Comparison of ENCODE assay signal across 9 cellular contexts in genomic region chr2:219500135-219500534, GRCh38. TPM values are rescaled to one million over a fixed set of nuclear protein-coding genes. Genes with fewer than 3 reads are reported as not detected.
DNase-seq lines count a peak whose midpoint lies in the region; ATAC-seq and TF ChIP-seq lines count a peak whose summit lies in the region.
"Had no signal": no experiment of that assay in that cellular context is flagged by ENCODE, and none has a peak within 500 bp of the region (broad histone marks: within the 10 kb centered on the region; RNA-seq: fewer than 3 reads in every experiment).

No MANE protein-coding gene starts in this region.

- no peak overlapping the region for H3K4ac ChIP-seq in mesenchymal stem cell (ENCODE audit: low read depth in 1 of 2, low read length in 2 of 2)

- no peak for DNase-seq in Caco-2
- no peak for DNase-seq in HCT116 (ENCODE audit: low read depth, low spot score)
- DNase-seq in mesenchymal stem cell: peak; percentile 30
- no peak for DNase-seq in DMS114 treated with DMSO at 0.1 percent for 48 hours (lab: John Stamatoyannopoulos, UW; ENCODE audit: unreplicated experiment)
- DNase-seq in islet precursor cell: no peak
- no peak for DNase-seq in GM10248 (ENCODE audit: extremely low spot score)
- no peak for DNase-seq in GM19238 (ENCODE audit: insufficient read length, low spot score)
- DNase-seq: effector CD8-positive, alpha-beta T cell had no signal

- H4K20me1 ChIP-seq in HCT116 (ENCODE audit: insufficient read depth): no peaks in the 10 kb centered on the region

- H2BK12ac ChIP-seq in mesenchymal stem cell (ENCODE audit: low read length in 2 of 2): no peak overlapping the region

- H3K36me3 ChIP-seq in Caco-2 (ENCODE audit: control insufficient read depth, insufficient read depth, low read length) (no peaks in the 10 kb centered on the region; the same call in 1 of the 2 replicates), HCT116 (ENCODE audit: control insufficient read depth in 1 of 2, insufficient read depth in 2 of 2, low read length in 2 of 2) (peaks cover 6% of the 10 kb centered on the region in 2 experiments; a peak in 1 of 4 replicates), mesenchymal stem cell (ENCODE audit: control insufficient read depth in 1 of 2, insufficient read depth in 2 of 2, low read depth in 1 of 2, low read length in 2 of 2) (peaks cover 35 to 36% of the 10 kb centered on the region in 2 experiments)

- peak overlapping the region in 1 of 2 experiments; percentile 34 for H3K18ac ChIP-seq in mesenchymal stem cell (ENCODE audit: low read depth in 1 of 2, low read length in 2 of 2)

- H3K27me3 Mint-ChIP-seq in Caco-2 (ENCODE audit: insufficient read depth, unreplicated experiment): no peaks in the 10 kb centered on the region
- H3K27me3 Mint-ChIP-seq in activated T-helper 17 cell treated with anti-CD3 and anti-CD28 coated beads, Interleukin-2, amount 50 U/mL, for 72 hours: peaks cover 12% of the 10 kb centered on the region

- H3K9me3 ChIP-seq in Caco-2: no peaks in the 10 kb centered on the region
- no peaks in the 10 kb centered on the region for H3K9me3 ChIP-seq in HCT116 (ENCODE audit: control insufficient read depth in 1 of 2, insufficient read depth in 1 of 2, low read depth in 1 of 2, low read length in 2 of 2)
- no peaks in the 10 kb centered on the region for H3K9me3 ChIP-seq in mesenchymal stem cell (ENCODE audit: control insufficient read depth, low read length)

- intact Hi-C loops in Caco-2 (cut with micrococcal nuclease; ENCODE audit: unreplicated experiment) (no loop called here), HCT116 (cut with micrococcal nuclease) (no loop called here)

- H3K4me1 ChIP-seq in Caco-2 (peaks cover 14% of the 10 kb centered on the region; the same call in 1 of the 2 replicates), HCT116 (ENCODE audit: control insufficient read depth in 1 of 2, insufficient read depth in 2 of 2, low read length in 2 of 2) (peaks cover 22 to 52% of the 10 kb centered on the region in 2 experiments), mesenchymal stem cell (ENCODE audit: control insufficient read depth, insufficient read depth, low read depth, low read length) (peaks cover 32% of the 10 kb centered on the region)

- H2BK120ac ChIP-seq in mesenchymal stem cell (ENCODE audit: low read depth, low read length): no peak overlapping the region

- H3K4me2 ChIP-seq in HCT116 (ENCODE audit: low read length) (peak overlapping the region; percentile 99), mesenchymal stem cell (ENCODE audit: low read length, poor library complexity, severe bottlenecking) (no peak overlapping the region)

- no peak for TF ChIP-seq RAD21 in HCT116 (IDR thresholded peaks at IDR 0.05; ENCODE audit: low read depth)

- H2AK5ac ChIP-seq in mesenchymal stem cell (ENCODE audit: low read length, severe bottlenecking): no peak overlapping the region

- H3K14ac ChIP-seq in mesenchymal stem cell (ENCODE audit: low read length in 2 of 2): no peak overlapping the region

- H3K27ac Mint-ChIP-seq in Caco-2 (ENCODE audit: unreplicated experiment): no peak overlapping the region
- peak overlapping the region; percentile 87 for H3K27ac Mint-ChIP-seq in activated T-helper 17 cell treated with anti-CD3 and anti-CD28 coated beads, Interleukin-2, amount 50 U/mL, for 72 hours

- CTCF ChIA-PET in Caco-2 (lab: Charles Lee): interaction anchor here (0.6 to 7.2 kb wide), 4 partner anchors 9 to 48 kb away, joined by 4 to 243 read pairs (median 88); no protein-coding TSS in a partner anchor
- CTCF ChIA-PET in HCT116 (lab: Charles Lee): interaction anchor here (0.7 to 5.2 kb wide), 6 partner anchors 8 to 45 kb away, joined by 3 to 56 read pairs (median 19); no protein-coding TSS in a partner anchor
- CTCF ChIA-PET in GM10248 (lab: Yijun Ruan, JAX): interaction anchor here (0.9 to 18.5 kb wide), 11 partner anchors 8 to 205 kb away, joined by 3 to 325 read pairs (median 6); partner anchors contain the start of gene ASIC4

- H3K27me3 ChIP-seq in Caco-2 (replicated peaks; ENCODE audit: control insufficient read depth, insufficient read depth, low read length) (no peaks in the 10 kb centered on the region), HCT116 (ENCODE audit: insufficient read depth, low read length) (no peaks in the 10 kb centered on the region), mesenchymal stem cell (ENCODE audit: control insufficient read depth in 1 of 2, insufficient read depth in 1 of 2, low read length in 2 of 2) (peaks cover 0 to 25% of the 10 kb centered on the region in 2 experiments)

- WGBS in mesenchymal stem cell: 90% methylated on average over 2 of the region's 2 CpGs

- H4K91ac ChIP-seq in mesenchymal stem cell (ENCODE audit: low read length): no peak overlapping the region

- peak overlapping the region; percentile 98 for H3K4me3 Mint-ChIP-seq in Caco-2 (ENCODE audit: unreplicated experiment)
- peak overlapping the region; percentile 92 for H3K4me3 Mint-ChIP-seq in activated T-helper 17 cell treated with anti-CD3 and anti-CD28 coated beads, Interleukin-2, amount 50 U/mL, for 72 hours

- H2BK15ac ChIP-seq in mesenchymal stem cell (ENCODE audit: low read depth, poor library complexity, severe bottlenecking): peak overlapping the region; percentile 70

- H3K4me1 Mint-ChIP-seq in Caco-2 (ENCODE audit: low read depth, unreplicated experiment): peaks cover 16% of the 10 kb centered on the region
- H3K4me1 Mint-ChIP-seq in activated T-helper 17 cell treated with anti-CD3 and anti-CD28 coated beads, Interleukin-2, amount 50 U/mL, for 72 hours: peaks cover 24% of the 10 kb centered on the region

- no peak for ATAC-seq in HCT116
- no peak for ATAC-seq in activated T-helper 17 cell treated with anti-CD3 and anti-CD28 coated beads, Interleukin-2, amount 50 U/mL, for 72 hours (replicated peaks)

- peaks cover 11% of the 10 kb centered on the region for H3K36me3 Mint-ChIP-seq in Caco-2 (ENCODE audit: insufficient read depth, unreplicated experiment)
- H3K36me3 Mint-ChIP-seq in activated T-helper 17 cell treated with anti-CD3 and anti-CD28 coated beads, Interleukin-2, amount 50 U/mL, for 72 hours (ENCODE audit: low read depth): peaks cover 53% of the 10 kb centered on the region

- H3K79me1 ChIP-seq in mesenchymal stem cell (replicated peaks; ENCODE audit: low read length, poor library complexity, severe bottlenecking): peaks cover 26% of the 10 kb centered on the region

- no TSS peak for BruUV-seq in Caco-2 (replicated peaks; lab: Mats Ljungman, UMichigan)
- BruUV-seq in HCT116 (replicated peaks; lab: Mats Ljungman, UMichigan): no TSS peak

- H2AFZ ChIP-seq in HCT116 (ENCODE audit: low read depth, low read length, poor library complexity, severe bottlenecking) (no peak overlapping the region), mesenchymal stem cell (ENCODE audit: low read depth, low read length) (no peak overlapping the region)

- TF ChIP-seq CTCF in Caco-2 (IDR thresholded peaks at IDR 0.05; ENCODE audit: insufficient read depth in 1 of 2, low read depth in 1 of 2, low read length in 1 of 2, severe bottlenecking in 1 of 2, unreplicated experiment in 1 of 2) (peak in 1 of 2 experiments; percentile 7), HCT116 (IDR thresholded peaks at IDR 0.05 in 2 of 3, conservative IDR thresholded peaks at IDR 0.05 in 1 of 3; ENCODE audit: borderline replicate concordance in 1 of 3, insufficient read depth in 1 of 3, low read depth in 2 of 3, low read length in 2 of 3) (peak in 2 of 3 experiments; percentile 60 to 64; a peak in 4 of 6 replicates), GM10248 (IDR thresholded peaks at IDR 0.05; ENCODE audit: control extremely low read depth, extremely low read depth, low read depth, missing control alignments) (no peak)

- peaks cover 14% of the 10 kb centered on the region for H3K79me2 ChIP-seq in HCT116 (ENCODE audit: insufficient read depth, low read length)

- H3K4me3 ChIP-seq in Caco-2 (ENCODE audit: low read depth, low read length): no peak overlapping the region
- peak overlapping the region; percentile 75 to 91 for H3K4me3 ChIP-seq in HCT116 (replicated peaks in 1 of 2; ENCODE audit: low read depth in 1 of 2, low read length in 2 of 2)
- H3K4me3 ChIP-seq in mesenchymal stem cell (ENCODE audit: insufficient read depth in 1 of 2, low read depth in 1 of 2, low read length in 2 of 2): peak overlapping the region in 1 of 2 experiments; percentile 91

- no peak overlapping the region for H3K23ac ChIP-seq in mesenchymal stem cell (ENCODE audit: low read length in 2 of 2)

- RAD21 ChIA-PET in HCT116 (lab: Charles Lee; ENCODE audit: low non-redundant PET in 1 of 2, low total read pairs in 2 of 2, uncharacterized antibody in 2 of 2, unreplicated experiment in 2 of 2): interaction anchor here in 1 of 2 experiments (0.7 kb wide), 1 partner anchor 20 kb away, joined by 3 read pairs; no protein-coding TSS in a partner anchor

- H3K9me2 ChIP-seq in HCT116 (ENCODE audit: insufficient read depth): no peaks in the 10 kb centered on the region

- H3K27ac ChIP-seq in HCT116 (ENCODE audit: low read depth, low read length) (no peak overlapping the region), mesenchymal stem cell (ENCODE audit: low read length, poor library complexity, severe bottlenecking) (no peak overlapping the region)

- no peaks in the 10 kb centered on the region for H3K9me3 Mint-ChIP-seq in Caco-2 (ENCODE audit: unreplicated experiment)
- no peaks in the 10 kb centered on the region for H3K9me3 Mint-ChIP-seq in activated T-helper 17 cell treated with anti-CD3 and anti-CD28 coated beads, Interleukin-2, amount 50 U/mL, for 72 hours

- H4K8ac ChIP-seq in mesenchymal stem cell (ENCODE audit: low read length): no peak overlapping the region

- H3K9ac ChIP-seq in HCT116 (ENCODE audit: low read length) (0 out of 2 replicates have a peak overlapping the region, but pooled peaks have one; percentile 80), mesenchymal stem cell (ENCODE audit: low read length) (peak overlapping the region; percentile 96)

- no peak overlapping the region for H2BK5ac ChIP-seq in mesenchymal stem cell (ENCODE audit: low read depth, low read length, poor library complexity, severe bottlenecking)

- no peak for TF ChIP-seq POLR2A in HCT116 (IDR thresholded peaks at IDR 0.05; ENCODE audit: borderline replicate concordance, extremely low read depth, insufficient read depth, insufficient read length)

- POLR2A ChIA-PET in Caco-2 (lab: Charles Lee): no interaction called here
- POLR2A ChIA-PET in HCT116 (lab: Charles Lee): interaction anchor here (1.2 kb wide), 1 partner anchor 10 kb away, joined by 3 read pairs; no protein-coding TSS in a partner anchor
- POLR2A ChIA-PET in GM10248 (lab: Yijun Ruan, JAX): interaction anchor here (0.6 to 1.1 kb wide), 2 partner anchors 10 to 1214 kb away, joined by 3 to 6 read pairs; no protein-coding TSS in a partner anchor

RNA-seq across cellular contexts. Expression of gene GMPPA, which starts 1.4 kb away (rescaled TPM):
- total RNA-seq in Caco-2 (2022): 51.0 and 53.7 TPM in 2 replicates
- total RNA-seq in HCT116 (2021; ENCODE audit: unreplicated experiment): 71.8 TPM
- 78.5 and 89.8 TPM in 2 replicates for polyA plus RNA-seq in HCT116 (2012)
- total RNA-seq in activated T-helper 17 cell treated with anti-CD3 and anti-CD28 coated beads, Interleukin-2, amount 50 U/mL, for 72 hours: 10 to 100 TPM; 31.7 to 36.3 TPM
- 41.8 TPM for polyA plus RNA-seq in mesenchymal stem cell (2013, experiment 1 of 2)
- polyA plus RNA-seq in mesenchymal stem cell (2013, experiment 2 of 2): 41.6 TPM

RNA-seq across cellular contexts. Expression of gene ASIC4, which starts 14.1 kb away (rescaled TPM):
- 0.16 and 0.19 TPM in 2 replicates for total RNA-seq in Caco-2 (2022)
- total RNA-seq in HCT116 (2021; ENCODE audit: unreplicated experiment): 2.1 TPM
- 1.3 and 1.9 TPM in 2 replicates for polyA plus RNA-seq in HCT116 (2012)
- under 1 TPM in 1 of 2 donors, not detected in 1; 0.56 TPM for total RNA-seq in activated T-helper 17 cell treated with anti-CD3 and anti-CD28 coated beads, Interleukin-2, amount 50 U/mL, for 72 hours
- polyA plus RNA-seq in mesenchymal stem cell (2013, experiment 1 of 2): not detected
- polyA plus RNA-seq in mesenchymal stem cell (2013, experiment 2 of 2): not detected

RNA-seq across cellular contexts. Expression of gene CHPF, which starts 43.5 kb away (rescaled TPM):
- total RNA-seq in Caco-2 (2022) (26.4 and 27.3 TPM in 2 replicates), HCT116 (2021; ENCODE audit: unreplicated experiment) (228 TPM)
- 315 and 347 TPM in 2 replicates for polyA plus RNA-seq in HCT116 (2012)
- total RNA-seq in activated T-helper 17 cell treated with anti-CD3 and anti-CD28 coated beads, Interleukin-2, amount 50 U/mL, for 72 hours: 10 to 100 TPM; 14.0 to 27.6 TPM
- polyA plus RNA-seq in mesenchymal stem cell (2013, experiment 1 of 2): 134 TPM
- 133 TPM for polyA plus RNA-seq in mesenchymal stem cell (2013, experiment 2 of 2)

RNA-seq across cellular contexts. Expression of gene TMEM198, which starts 43.7 kb away (rescaled TPM):
- total RNA-seq in Caco-2 (2022) (8.5 and 9.1 TPM in 2 replicates), HCT116 (2021; ENCODE audit: unreplicated experiment) (2.1 TPM)
- 1.9 and 2.0 TPM in 2 replicates for polyA plus RNA-seq in HCT116 (2012)
- 1 to 10 TPM; 3.7 to 5.1 TPM for total RNA-seq in activated T-helper 17 cell treated with anti-CD3 and anti-CD28 coated beads, Interleukin-2, amount 50 U/mL, for 72 hours
- polyA plus RNA-seq in mesenchymal stem cell (2013, experiment 1 of 2): 1.5 TPM
- 1.3 TPM for polyA plus RNA-seq in mesenchymal stem cell (2013, experiment 2 of 2)
